33 cellular contexts compared by ENCODE assay signal in the genomic region with DNA sequence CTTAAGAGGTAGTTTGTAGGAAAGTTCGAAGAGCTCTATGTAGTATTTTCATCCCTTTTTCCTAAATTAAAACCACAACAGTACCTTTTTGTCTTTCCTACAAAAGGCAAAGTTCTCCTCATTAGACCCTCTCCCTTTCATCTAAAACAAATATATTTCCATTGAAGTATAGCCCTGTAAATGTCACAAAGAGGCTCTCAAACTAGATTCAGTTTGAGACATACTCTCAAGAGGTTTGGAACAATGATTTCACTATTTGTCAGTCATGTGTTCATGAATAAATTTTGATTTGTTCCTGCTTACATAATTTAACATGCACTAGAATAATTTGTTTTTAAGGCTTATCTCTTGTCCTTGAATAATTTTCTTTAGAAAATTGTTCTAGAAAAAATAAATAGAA. TPM values are rescaled to one million over a fixed set of nuclear protein-coding genes. Genes with fewer than 3 reads are reported as not detected.
"Had no signal": no experiment of that assay in that cellular context is flagged by ENCODE, and none has a peak within 500 bp of the region (broad histone marks: within the 10 kb centered on the region; RNA-seq: fewer than 3 reads in every experiment).

No MANE protein-coding gene starts in this region.

- H3K27ac Mint-ChIP-seq: activated naive CD8-positive, alpha-beta T cell treated with anti-CD3 and anti-CD28 coated beads for 36 hours; brain; nephron had no signal

- H3K4me1 Mint-ChIP-seq: activated naive CD8-positive, alpha-beta T cell treated with anti-CD3 and anti-CD28 coated beads for 36 hours; nephron had no signal

- ATAC-seq: left colon, right lobe of liver had no signal

- H3K36me3 Mint-ChIP-seq: activated naive CD8-positive, alpha-beta T cell treated with anti-CD3 and anti-CD28 coated beads for 36 hours; brain had no signal

- H3K4me3 Mint-ChIP-seq: activated naive CD8-positive, alpha-beta T cell treated with anti-CD3 and anti-CD28 coated beads for 36 hours; brain; nephron had no signal

- H3K27me3 Mint-ChIP-seq: activated naive CD8-positive, alpha-beta T cell treated with anti-CD3 and anti-CD28 coated beads for 36 hours; brain had no signal

- H3K9me3 Mint-ChIP-seq: nephron had no signal

- DNase-seq: activated CD4-positive, alpha-beta T cell treated with anti-CD3 and anti-CD28 coated beads for 4 hours; activated CD4-positive, alpha-beta T cell treated with anti-CD3 and anti-CD28 coated beads, Interleukin-2, amount 50 U/mL, for 48 hours; activated CD8-positive, alpha-beta memory T cell treated with anti-CD3 and anti-CD28 coated beads for 24 hours; activated effector memory CD4-positive, alpha-beta T cell treated with Interleukin-2 at 50 U/mL for 16 hours; activated naive CD4-positive, alpha-beta T cell treated with Interleukin-2 at 50 U/mL for 16 hours; activated naive CD8-positive, alpha-beta T cell treated with anti-CD3 and anti-CD28 coated beads for 36 hours; adrenal gland; aorta; cerebellar nuclear complex; colonic mucosa; dorsolateral prefrontal cortex; effector memory CD4-positive, alpha-beta T cell; erythroblast; head of caudate nucleus; hippocampal formation; kidney; left colon; mammary epithelial cell; right lobe of liver; stimulated activated CD4-positive, alpha-beta T cell treated with anti-CD3 and anti-CD28 coated beads, Interleukin-2, amount 100 ng/mL, for 48 hours; stimulated activated naive CD4-positive, alpha-beta T cell treated with Interleukin-2 at 50 U/mL for 16 hours; transverse colon had no signal

RNA-seq across cellular contexts. Expression of a gene that starts 12.2 kb away (rescaled TPM):
- total RNA-seq: activated naive CD8-positive, alpha-beta T cell treated with anti-CD3 and anti-CD28 coated beads for 36 hours; adrenal gland; aorta; cardiac muscle cell; colonic mucosa; kidney; left colon; liver; mammary epithelial cell; mucosa of gallbladder; osteoblast; posterior vena cava; right lobe of liver; skeletal muscle tissue; T-helper 1 cell treated with Interleukin-12 subunit alpha and Interleukin-12 subunit beta and Interleukin-4 antibody, amounts not matched to agents 30 ng/mL and 1 ng/mL, for 36 hours; temporal lobe; transverse colon; urinary bladder had no signal
